In the genomic region with DNA sequence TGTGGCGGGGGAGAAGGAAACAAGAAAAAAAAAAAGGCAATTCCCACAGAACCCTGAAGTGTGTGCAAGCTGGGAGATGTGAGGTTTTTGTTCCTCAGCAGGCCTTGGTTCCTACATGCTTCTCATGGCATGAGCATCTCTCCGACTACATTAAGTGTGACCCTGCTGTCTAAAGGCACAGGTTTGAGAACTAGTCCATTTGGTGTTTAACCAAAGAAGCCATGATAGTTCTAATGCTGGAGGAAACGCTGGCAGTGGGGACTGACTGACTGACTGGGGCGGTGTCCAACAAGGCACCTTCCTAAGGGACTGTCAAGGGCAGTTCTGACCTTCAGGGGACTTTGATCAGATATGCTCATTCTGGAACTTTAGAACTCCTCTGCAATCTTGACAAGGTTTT, we compare ENCODE assay signal across 20 cellular contexts.
"Had no signal": no experiment of that assay in that cellular context is flagged by ENCODE, and none has a peak within 500 bp of the region (broad histone marks: within the 10 kb centered on the region; RNA-seq: fewer than 3 reads in every experiment).

No MANE protein-coding gene starts in this region.

- H3K9me3 Mint-ChIP-seq: activated naive CD4-positive, alpha-beta T cell treated with anti-CD3 and anti-CD28 coated beads, Interleukin-2, amount 10 ng/mL, durations not matched to agents 7 days and 5 days; naive thymus-derived CD8-positive, alpha-beta T cell; T-cell; T-helper 2 cell treated with Interferon-gamma antibody and Interleukin-4, amounts not matched to agents 5 μg/mL and 100 μg/mL, for 36 hours had no signal

- H3K9me3 ChIP-seq: body of pancreas, gastrocnemius medialis, left ventricle myocardium inferior, thoracic aorta, upper lobe of left lung had no signal

- ATAC-seq: body of pancreas; esophagus mucosa; gastrocnemius medialis; naive thymus-derived CD8-positive, alpha-beta T cell; T-cell had no signal

- H3K27me3 Mint-ChIP-seq: activated naive CD4-positive, alpha-beta T cell treated with anti-CD3 and anti-CD28 coated beads, Interleukin-2, amount 10 ng/mL, durations not matched to agents 7 days and 5 days; naive thymus-derived CD8-positive, alpha-beta T cell; T-cell had no signal

- H3K4me3 ChIP-seq: body of pancreas, cardiac muscle cell, gastrocnemius medialis, left ventricle myocardium inferior, thoracic aorta, upper lobe of left lung had no signal

- H3K4me3 Mint-ChIP-seq: activated naive CD4-positive, alpha-beta T cell treated with anti-CD3 and anti-CD28 coated beads, Interleukin-2, amount 10 ng/mL, durations not matched to agents 7 days and 5 days; T-cell; T-helper 2 cell treated with Interferon-gamma antibody and Interleukin-4, amounts not matched to agents 5 μg/mL and 100 μg/mL, for 36 hours had no signal

- H3K27ac Mint-ChIP-seq: activated naive CD4-positive, alpha-beta T cell treated with anti-CD3 and anti-CD28 coated beads, Interleukin-2, amount 10 ng/mL, durations not matched to agents 7 days and 5 days; T-cell; T-helper 2 cell treated with Interferon-gamma antibody and Interleukin-4, amounts not matched to agents 5 μg/mL and 100 μg/mL, for 36 hours had no signal

- H3K27me3 ChIP-seq: body of pancreas, gastrocnemius medialis, upper lobe of left lung had no signal

- H3K27ac ChIP-seq: cardiac muscle cell, left ventricle myocardium inferior, thoracic aorta had no signal

- DNase-seq: activated CD4-positive, alpha-beta T cell treated with anti-CD3 and anti-CD28 coated beads, Interleukin-2, amount 50 U/mL, for 48 hours; activated effector memory CD4-positive, alpha-beta T cell treated with anti-CD3 and anti-CD28 coated beads, Interleukin-2, amount 50 U/mL, for 16 hours; activated naive CD4-positive, alpha-beta T cell treated with anti-CD3 and anti-CD28 coated beads, Interleukin-2, amount 10 ng/mL, durations not matched to agents 7 days and 5 days; activated T-cell treated with anti-CD3 and anti-CD28 coated beads for 4 hours; anterior cingulate cortex; effector memory CD4-positive, alpha-beta T cell; gastrocnemius medialis; hippocampal formation; left ventricle myocardium inferior; naive thymus-derived CD8-positive, alpha-beta T cell; stimulated activated CD4-positive, alpha-beta T cell treated with anti-CD3 and anti-CD28 coated beads, Interleukin-2, amount 100 ng/mL, for 48 hours; stimulated activated CD8-positive, alpha-beta memory T cell treated with anti-CD3 and anti-CD28 coated beads, Interleukin-4, amount 100 ng/mL, for 48 hours; stimulated activated naive CD4-positive, alpha-beta T cell treated with Interleukin-2 at 50 U/mL for 16 hours; T-cell; upper lobe of left lung had no signal
